15 cellular contexts compared by ENCODE assay signal in genomic region chr18:38884050-38884449, GRCh38.
"Had no signal": no experiment of that assay in that cellular context is flagged by ENCODE, and none has a peak within 500 bp of the region (broad histone marks: within the 10 kb centered on the region; RNA-seq: fewer than 3 reads in every experiment).

No MANE protein-coding gene starts in this region.

- H3K27me3 ChIP-seq: esophagus squamous epithelium, pancreas, right lobe of liver, testis, upper lobe of left lung had no signal

- H3K9me3 ChIP-seq: esophagus squamous epithelium, pancreas, right lobe of liver, testis, upper lobe of left lung had no signal

- H3K4me1 ChIP-seq: esophagus squamous epithelium, pancreas, right lobe of liver, testis, upper lobe of left lung had no signal

- ATAC-seq: activated CD4-positive, alpha-beta T cell treated with anti-CD3 and anti-CD28 coated beads for 36 hours; naive thymus-derived CD8-positive, alpha-beta T cell; pancreas had no signal

- H3K36me3 ChIP-seq: esophagus squamous epithelium, pancreas, right lobe of liver, upper lobe of left lung had no signal

- H3K4me3 ChIP-seq: esophagus squamous epithelium, pancreas, right lobe of liver, testis, upper lobe of left lung had no signal

- DNase-seq: activated CD4-positive, alpha-beta T cell treated with anti-CD3 and anti-CD28 coated beads for 36 hours; activated CD4-positive, alpha-beta T cell treated with anti-CD3 and anti-CD28 coated beads, Interleukin-2, amount 50 U/mL, for 48 hours; activated gamma-delta T cell treated with Interleukin-2 at 50 U/mL for 16 hours; effector CD4-positive, alpha-beta T cell; esophagus squamous epithelium; hippocampal formation; kidney glomerular epithelial cell; naive thymus-derived CD8-positive, alpha-beta T cell; pancreas; right lobe of liver; small intestine; stimulated activated CD4-positive, alpha-beta T cell treated with anti-CD3 and anti-CD28 coated beads, Interleukin-4, amount 100 ng/mL, for 1 hour; T-helper 2 cell; testis; upper lobe of left lung had no signal

- H3K27ac ChIP-seq: esophagus squamous epithelium, pancreas, right lobe of liver, testis, upper lobe of left lung had no signal
